ENCODE assay signal across 9 cellular contexts in the genomic region with DNA sequence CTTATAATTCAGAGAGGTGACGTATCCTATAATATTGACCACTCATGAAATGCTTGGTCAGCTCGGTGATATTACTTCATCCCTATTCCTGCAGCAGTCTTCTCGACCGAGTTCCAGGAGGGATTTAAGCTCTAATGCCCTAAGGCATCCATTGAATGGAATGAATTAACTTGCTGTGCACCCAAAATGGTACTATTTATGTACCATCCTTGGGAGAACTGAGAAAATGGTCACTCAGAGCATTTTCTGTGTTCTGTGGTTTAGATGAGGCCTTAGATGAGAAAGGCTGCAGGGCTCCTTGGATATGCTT. TPM values are rescaled to one million over a fixed set of nuclear protein-coding genes. Genes with fewer than 3 reads are reported as not detected.
DNase-seq lines count a peak whose midpoint lies in the region; FAIRE-seq and TF ChIP-seq lines count a peak whose summit lies in the region.
"Had no signal": no experiment of that assay in that cellular context is flagged by ENCODE, and none has a peak within 500 bp of the region (broad histone marks: within the 10 kb centered on the region; RNA-seq: fewer than 3 reads in every experiment).

No MANE protein-coding gene starts in this region.

- intact Hi-C loops in MCF 10A (cut with micrococcal nuclease): loop anchor here (1.0 to 2.0 kb wide), 2 partner anchors 65 to 388 kb away; partner anchors contain the start of gene SLC30A4

- TSS peak; percentile 62 for BruUV-seq in MCF 10A (replicated peaks; lab: Mats Ljungman, UMichigan)

- no peak for FAIRE-seq in HTR-8/SVneo (lab: Jason Lieb, UNC)
- FAIRE-seq: G401.6 had no signal

- no peak overlapping the region for H2BK12ac ChIP-seq in mesenchymal stem cell (ENCODE audit: low read length in 2 of 2)

- H3K36me3 Mint-ChIP-seq in activated naive CD4-positive, alpha-beta T cell treated with anti-CD3 and anti-CD28 coated beads, Interleukin-2, amount 50 U/mL, for 24 hours: peaks cover 2% of the 10 kb centered on the region
- peaks cover 14% of the 10 kb centered on the region for H3K36me3 Mint-ChIP-seq in MCF 10A (ENCODE audit: insufficient read depth, unreplicated experiment)

- no peaks in the 10 kb centered on the region for H3K9me3 Mint-ChIP-seq in activated naive CD4-positive, alpha-beta T cell treated with anti-CD3 and anti-CD28 coated beads, Interleukin-2, amount 50 U/mL, for 24 hours
- no peaks in the 10 kb centered on the region for H3K9me3 Mint-ChIP-seq in MCF 10A (ENCODE audit: unreplicated experiment)

- no peak overlapping the region for H2AK5ac ChIP-seq in mesenchymal stem cell (ENCODE audit: low read length, severe bottlenecking)

- no peak for TF ChIP-seq CTCF in MCF 10A (IDR thresholded peaks at IDR 0.05; ENCODE audit: unreplicated experiment)

- WGBS in mesenchymal stem cell: 0% methylated on average over 3 of the region's 4 CpGs
- 0% methylated on average over 4 of the region's 4 CpGs for WGBS in urinary bladder

- H3K27ac ChIP-seq in mesenchymal stem cell (ENCODE audit: low read length, poor library complexity, severe bottlenecking) (peak overlapping the region; percentile 89), urinary bladder (ENCODE audit: low read depth) (peak overlapping the region; percentile 82)

- no peak overlapping the region for H3K23ac ChIP-seq in mesenchymal stem cell (ENCODE audit: low read length in 2 of 2)

- peak overlapping the region in 1 of 2 experiments; percentile 59 for H3K18ac ChIP-seq in mesenchymal stem cell (ENCODE audit: low read depth in 1 of 2, low read length in 2 of 2)

- peak overlapping the region in 1 of 2 experiments; percentile 47 for H3K4ac ChIP-seq in mesenchymal stem cell (ENCODE audit: low read depth in 1 of 2, low read length in 2 of 2)

- H3K4me3 ChIP-seq in mesenchymal stem cell (ENCODE audit: insufficient read depth in 1 of 2, low read depth in 1 of 2, low read length in 2 of 2) (peak overlapping the region; percentile 85 to 90), urinary bladder (ENCODE audit: low read depth, low read length) (peak overlapping the region; percentile 79)

- peak overlapping the region; percentile 99 for H3K4me3 Mint-ChIP-seq in activated naive CD4-positive, alpha-beta T cell treated with anti-CD3 and anti-CD28 coated beads, Interleukin-2, amount 50 U/mL, for 24 hours
- peak overlapping the region; percentile 73 for H3K4me3 Mint-ChIP-seq in MCF 10A (ENCODE audit: unreplicated experiment)

- H3K27me3 ChIP-seq in mesenchymal stem cell (ENCODE audit: control insufficient read depth in 1 of 2, insufficient read depth in 1 of 2, low read length in 2 of 2): no peaks in the 10 kb centered on the region

- H3K36me3 ChIP-seq in mesenchymal stem cell (ENCODE audit: control insufficient read depth in 1 of 2, insufficient read depth in 2 of 2, low read depth in 1 of 2, low read length in 2 of 2): peaks cover 0 to 9% of the 10 kb centered on the region in 2 experiments
- no peaks in the 10 kb centered on the region for H3K36me3 ChIP-seq in urinary bladder (ENCODE audit: insufficient read depth)

- H2BK5ac ChIP-seq in mesenchymal stem cell (ENCODE audit: low read depth, low read length, poor library complexity, severe bottlenecking): no peak overlapping the region

- H2BK15ac ChIP-seq in mesenchymal stem cell (ENCODE audit: low read depth, poor library complexity, severe bottlenecking): no peak overlapping the region

- POLR2A ChIA-PET in MCF 10A (lab: Yijun Ruan, JAX): interaction anchor here (0.6 to 4.1 kb wide), 38 partner anchors 9 to 1300 kb away, joined by 3 to 51 read pairs (median 4); partner anchors contain the start of gene SQOR

- DNase-seq in activated naive CD4-positive, alpha-beta T cell treated with Interleukin-2 at 50 U/mL for 16 hours: no peak
- DNase-seq in MCF 10A (ENCODE audit: unreplicated experiment) (no peak), mesenchymal stem cell (no peak), HCEC 1CT (no peak), AG20443 (ENCODE audit: low spot score) (no peak), HTR-8/SVneo (ENCODE audit: insufficient read length, low spot score) (no peak)

- no peaks in the 10 kb centered on the region for H3K9me3 ChIP-seq in mesenchymal stem cell (ENCODE audit: control insufficient read depth, low read length)

- H3K79me1 ChIP-seq in mesenchymal stem cell (replicated peaks; ENCODE audit: low read length, poor library complexity, severe bottlenecking): peaks cover 1% of the 10 kb centered on the region

- peak overlapping the region; percentile 29 for H2BK120ac ChIP-seq in mesenchymal stem cell (ENCODE audit: low read depth, low read length)

- peaks cover 5% of the 10 kb centered on the region for H3K4me1 ChIP-seq in mesenchymal stem cell (ENCODE audit: control insufficient read depth, insufficient read depth, low read depth, low read length)
- peaks cover 4% of the 10 kb centered on the region for H3K4me1 ChIP-seq in urinary bladder (ENCODE audit: insufficient read depth)

- H3K27me3 Mint-ChIP-seq in activated naive CD4-positive, alpha-beta T cell treated with anti-CD3 and anti-CD28 coated beads, Interleukin-2, amount 50 U/mL, for 24 hours: no peaks in the 10 kb centered on the region
- no peaks in the 10 kb centered on the region for H3K27me3 Mint-ChIP-seq in MCF 10A (ENCODE audit: insufficient read depth, unreplicated experiment)

- no peak overlapping the region for H3K14ac ChIP-seq in mesenchymal stem cell (ENCODE audit: low read length in 2 of 2)

- H4K91ac ChIP-seq in mesenchymal stem cell (ENCODE audit: low read length): no peak overlapping the region

- peaks cover 61% of the 10 kb centered on the region for H3K4me1 Mint-ChIP-seq in activated naive CD4-positive, alpha-beta T cell treated with anti-CD3 and anti-CD28 coated beads, Interleukin-2, amount 50 U/mL, for 24 hours
- peaks cover 16% of the 10 kb centered on the region for H3K4me1 Mint-ChIP-seq in MCF 10A (ENCODE audit: insufficient read depth, unreplicated experiment)

- H2AFZ ChIP-seq in mesenchymal stem cell (ENCODE audit: low read depth, low read length): no peak overlapping the region

- H3K27ac Mint-ChIP-seq in activated naive CD4-positive, alpha-beta T cell treated with anti-CD3 and anti-CD28 coated beads, Interleukin-2, amount 50 U/mL, for 24 hours: peak overlapping the region; percentile 100
- H3K27ac Mint-ChIP-seq in MCF 10A (ENCODE audit: low read depth, unreplicated experiment): peak overlapping the region; percentile 100

- CTCF ChIA-PET in MCF 10A (lab: Yijun Ruan, JAX): interaction anchor here (0.6 to 4.8 kb wide), 10 partner anchors 9 to 157 kb away, joined by 3 to 35 read pairs (median 6); no protein-coding TSS in a partner anchor

- no peak overlapping the region for H4K8ac ChIP-seq in mesenchymal stem cell (ENCODE audit: low read length)

- H3K9ac ChIP-seq in mesenchymal stem cell (ENCODE audit: low read length): peak overlapping the region; percentile 95

- peak overlapping the region; percentile 83 for H3K4me2 ChIP-seq in mesenchymal stem cell (ENCODE audit: low read length, poor library complexity, severe bottlenecking)

RNA-seq across cellular contexts. Expression of gene BLOC1S6, which starts 0.6 kb away (rescaled TPM):
- total RNA-seq in MCF 10A (2022) (54.6 and 68.5 TPM in 2 replicates), urinary bladder (83.9 TPM)
- polyA plus RNA-seq in mesenchymal stem cell (2013, experiment 1 of 2): 41.8 TPM
- 43.1 TPM for polyA plus RNA-seq in mesenchymal stem cell (2013, experiment 2 of 2)
- polyA plus RNA-seq in urinary bladder: 38.9 TPM

RNA-seq across cellular contexts. Expression of gene SQOR, which starts 47.0 kb away (rescaled TPM):
- 49.8 and 75.0 TPM in 2 replicates for total RNA-seq in MCF 10A (2022)
- polyA plus RNA-seq in mesenchymal stem cell (2013, experiment 1 of 2): 90.1 TPM
- 94.1 TPM for polyA plus RNA-seq in mesenchymal stem cell (2013, experiment 2 of 2)
- total RNA-seq in urinary bladder: 28.7 TPM
- 50.7 TPM for polyA plus RNA-seq in urinary bladder
